18 cellular contexts compared by ENCODE assay signal in genomic region chr2:15788458-15789229, GRCh38.
DNase-seq lines count a peak whose midpoint lies in the region; ATAC-seq, FAIRE-seq and TF ChIP-seq lines count a peak whose summit lies in the region.
"Had no signal": no experiment of that assay in that cellular context is flagged by ENCODE, and none has a peak within 500 bp of the region (broad histone marks: within the 10 kb centered on the region; RNA-seq: fewer than 3 reads in every experiment).

No MANE protein-coding gene starts in this region.

- no peaks in the 10 kb centered on the region for H3K79me1 ChIP-seq in H1 (ENCODE audit: low read depth, low read length)

- H2AK5ac ChIP-seq in H1 (ENCODE audit: low read depth, low read length) = no peak overlapping the region

- no peak overlapping the region for H4K5ac ChIP-seq in H1 (ENCODE audit: insufficient read length, low read depth, low read length)

- 90% methylated on average over 20 of the region's 20 CpGs; no CpG with 5 or more reads in 1 of the 2 experiments for WGBS in H1 (ENCODE audit: extremely low coverage in 1 of 2, insufficient coverage in 1 of 2, insufficient read length in 1 of 2, insufficient replicate concordance in 2 of 2, low coverage in 1 of 2, low lambda C conversion rate in 2 of 2, missing lambda C conversion rate in 1 of 2), 2 experiments
- WGBS in spleen, 5 donors = 47 to 61% (median 50%) methylated on average over 15 to 20 of the region's 20 CpGs
- WGBS in esophagus muscularis mucosa = 66% methylated on average over 20 of the region's 20 CpGs
- WGBS in gastroesophageal sphincter (ENCODE audit: low coverage in 1 of 2), 2 donors = 51 to 70% methylated on average over 4 to 8 of the region's 20 CpGs

- H3K23ac ChIP-seq in H1 (ENCODE audit: insufficient read length) = no peak overlapping the region

- intact Hi-C loops in spleen (cut with DNase I; ENCODE audit: low total_unique reads) (no loop called here), esophagus muscularis mucosa (cut with DNase I) (no loop called here)

- H3K27me3 ChIP-seq in bronchial epithelial cell (ENCODE audit: control insufficient read depth, insufficient read depth, low read length) = peaks cover 1% of the 10 kb centered on the region
- H3K27me3 ChIP-seq in H1 (replicated peaks in 1 of 4; ENCODE audit: control insufficient read depth in 3 of 4, extremely low read depth in 1 of 4, insufficient read depth in 3 of 4, low read length in 3 of 4) = no peaks in the 10 kb centered on the region; a peak in 1 of 7 replicates
- H3K27me3 ChIP-seq in spleen (replicated peaks in 1 of 7) = peaks cover 0 to 11% (median 0%) of the 10 kb centered on the region in 7 donors
- H3K27me3 ChIP-seq in esophagus muscularis mucosa = peaks cover 0 to 12% (median 0%) of the 10 kb centered on the region in 4 donors
- peaks cover 15% of the 10 kb centered on the region for H3K27me3 ChIP-seq in gastroesophageal sphincter

- TF ChIP-seq EP300 in H1 (IDR thresholded peaks at IDR 0.05; ENCODE audit: borderline replicate concordance in 1 of 2, low read depth in 2 of 2, low read length in 2 of 2) (no peak), esophagus muscularis mucosa (IDR thresholded peaks at IDR 0.05) (no peak), gastroesophageal sphincter (IDR thresholded peaks at IDR 0.05) (no peak)

- peak overlapping the region; percentile 21 for H3K27ac Mint-ChIP-seq in mesothelial cell of epicardium
- H3K27ac Mint-ChIP-seq: CD8-positive, alpha-beta T cell; HFFc6 had no signal

- no peak overlapping the region for H3K56ac ChIP-seq in H1 (replicated peaks; ENCODE audit: insufficient read length, low read depth, low read length)

- H3K36me3 ChIP-seq in bronchial epithelial cell (ENCODE audit: control insufficient read depth, insufficient read depth, low read length) (no peaks in the 10 kb centered on the region), H1 (ENCODE audit: control insufficient read depth in 2 of 4, insufficient read depth in 4 of 4, low read length in 3 of 4) (no peaks in the 10 kb centered on the region), spleen (no peaks in the 10 kb centered on the region), esophagus muscularis mucosa (no peaks in the 10 kb centered on the region), gastroesophageal sphincter (no peaks in the 10 kb centered on the region)

- H3K9me3 ChIP-seq in H1 (ENCODE audit: insufficient read depth in 2 of 2, low read depth in 1 of 2, low read length in 1 of 2) (no peaks in the 10 kb centered on the region), spleen (no peaks in the 10 kb centered on the region), esophagus muscularis mucosa (no peaks in the 10 kb centered on the region), gastroesophageal sphincter (no peaks in the 10 kb centered on the region)

- no peaks in the 10 kb centered on the region for H3K4me1 Mint-ChIP-seq in mesothelial cell of epicardium
- H3K4me1 Mint-ChIP-seq: CD14-positive monocyte had no signal

- no peak overlapping the region for H2BK5ac ChIP-seq in H1 (ENCODE audit: low read depth, low read length)

- no peak overlapping the region for H3K4me2 ChIP-seq in H1 (ENCODE audit: insufficient read depth in 1 of 2, low read depth in 2 of 2, low read length in 2 of 2)

- H3K4ac ChIP-seq in H1 (replicated peaks; ENCODE audit: insufficient read length, low read depth, low read length) = no peak overlapping the region

- POLR2A ChIA-PET in H1 (lab: Charles Lee; ENCODE audit: partially characterized antibody) = no interaction called here

- H3K36me3 Mint-ChIP-seq in mesothelial cell of epicardium = no peaks in the 10 kb centered on the region
- H3K36me3 Mint-ChIP-seq: CD14-positive monocyte; CD8-positive, alpha-beta T cell had no signal

- no peaks in the 10 kb centered on the region for H3K4me1 ChIP-seq in H1 (replicated peaks in 1 of 4; ENCODE audit: control insufficient read depth in 3 of 4, insufficient read depth in 4 of 4, low read length in 3 of 4)
- H3K4me1 ChIP-seq in spleen = peaks cover 0 to 6% (median 2%) of the 10 kb centered on the region in 6 donors
- H3K4me1 ChIP-seq in esophagus muscularis mucosa = no peaks in the 10 kb centered on the region
- no peaks in the 10 kb centered on the region for H3K4me1 ChIP-seq in gastroesophageal sphincter

- FAIRE-seq in bronchial epithelial cell (lab: Jason Lieb, UNC) = peak; percentile 36
- no peak for FAIRE-seq in H1 (lab: Jason Lieb, UNC)
- FAIRE-seq: D721Med, GM12892, GM19239 had no signal

- H3K27me3 Mint-ChIP-seq in mesothelial cell of epicardium (ENCODE audit: low read depth) = peaks cover 4% of the 10 kb centered on the region

- H3K79me2 ChIP-seq in H1 (ENCODE audit: control insufficient read depth in 1 of 2, insufficient read depth in 2 of 2, low read length in 2 of 2) = no peaks in the 10 kb centered on the region

- H2AFZ ChIP-seq in H1 (ENCODE audit: low read length) = no peak overlapping the region

- no peaks in the 10 kb centered on the region for H4K20me1 ChIP-seq in H1 (replicated peaks in 1 of 2; ENCODE audit: control insufficient read depth in 1 of 2, insufficient read depth in 2 of 2, low read length in 2 of 2)

- no peaks in the 10 kb centered on the region for H3K9me3 Mint-ChIP-seq in mesothelial cell of epicardium
- H3K9me3 Mint-ChIP-seq: CD8-positive, alpha-beta T cell had no signal

- no peak overlapping the region for H3K4me3 ChIP-seq in bronchial epithelial cell (ENCODE audit: low read depth, low read length)
- H3K4me3 ChIP-seq in H1 (ENCODE audit: extremely low read depth in 1 of 4, insufficient read depth in 2 of 4, low read depth in 3 of 4, low read length in 4 of 4) = no peak overlapping the region
- no peak overlapping the region for H3K4me3 ChIP-seq in spleen
- H3K4me3 ChIP-seq in esophagus muscularis mucosa = no peak overlapping the region
- no peak overlapping the region for H3K4me3 ChIP-seq in gastroesophageal sphincter

- no peak overlapping the region for H3K4me3 Mint-ChIP-seq in mesothelial cell of epicardium
- H3K4me3 Mint-ChIP-seq: CD14-positive monocyte; CD8-positive, alpha-beta T cell; HFFc6 had no signal

- H3K9ac ChIP-seq in H1 (replicated peaks in 1 of 4; ENCODE audit: extremely low read depth in 1 of 4, low read depth in 3 of 4, low read length in 3 of 4) = no peak overlapping the region

- no peak for TF ChIP-seq CTCF in bronchial epithelial cell (IDR thresholded peaks at IDR 0.05; ENCODE audit: insufficient read depth, low read length, severe bottlenecking)
- TF ChIP-seq CTCF in H1 (IDR thresholded peaks at IDR 0.05; ENCODE audit: control extremely low read depth in 1 of 3, insufficient read depth in 1 of 3, low read depth in 1 of 3, low read length in 3 of 3) = no peak
- TF ChIP-seq CTCF in mesothelial cell of epicardium (IDR thresholded peaks at IDR 0.05; ENCODE audit: unreplicated experiment) = no peak
- TF ChIP-seq CTCF in spleen (IDR thresholded peaks at IDR 0.05 in 8 of 11, conservative IDR thresholded peaks at IDR 0.05 in 3 of 11) = no peak
- TF ChIP-seq CTCF in esophagus muscularis mucosa (IDR thresholded peaks at IDR 0.05) = no peak
- TF ChIP-seq CTCF in gastroesophageal sphincter (IDR thresholded peaks at IDR 0.05) = no peak

- no peak overlapping the region for H2BK12ac ChIP-seq in H1 (ENCODE audit: low read depth, low read length)

- H3K14ac ChIP-seq in H1 (ENCODE audit: insufficient read length) = no peak overlapping the region

- TF ChIP-seq POLR2A in H1 (IDR thresholded peaks at IDR 0.05; ENCODE audit: control extremely low read depth in 1 of 2, low read depth in 2 of 2, low read length in 2 of 2) (no peak), spleen (IDR thresholded peaks at IDR 0.05) (no peak), esophagus muscularis mucosa (IDR thresholded peaks at IDR 0.05; ENCODE audit: low read depth) (no peak), gastroesophageal sphincter (IDR thresholded peaks at IDR 0.05) (no peak)

- H3K18ac ChIP-seq in H1 (ENCODE audit: extremely low read depth, low read length) = no peak overlapping the region

- no peak for DNase-seq in bronchial epithelial cell (ENCODE audit: low read depth)
- DNase-seq in H1 (ENCODE audit: low read depth in 1 of 2, low spot score in 2 of 2) = no peak
- no peak for DNase-seq in mesothelial cell of epicardium (ENCODE audit: low spot score in 2 of 2, unreplicated experiment in 2 of 2)
- DNase-seq in spleen = peak; percentile 66
- no peak for DNase-seq in esophagus muscularis mucosa (ENCODE audit: extremely low spot score)
- no peak for DNase-seq in activated T-cell treated with anti-CD3 and anti-CD28 coated beads, Interleukin-2, amount 50 U/mL, for 48 hours
- DNase-seq: CD8-positive, alpha-beta T cell; COR-L47; DMS153; DND-41; GDM1; HCEC 1CT; HFFc6 had no signal

- H4K91ac ChIP-seq in H1 (replicated peaks; ENCODE audit: insufficient read length, low read length) = no peak overlapping the region

- no peak overlapping the region for H2BK15ac ChIP-seq in H1 (ENCODE audit: low read length)

- H3K27ac ChIP-seq in H1 (ENCODE audit: low read depth, low read length) = no peak overlapping the region
- H3K27ac ChIP-seq in spleen = no peak overlapping the region
- H3K27ac ChIP-seq in esophagus muscularis mucosa (replicated peaks in 1 of 4) = no peak overlapping the region
- no peak overlapping the region for H3K27ac ChIP-seq in gastroesophageal sphincter

- ATAC-seq in gastroesophageal sphincter = no peak
- ATAC-seq: CD8-positive, alpha-beta T cell had no signal

- CTCF ChIA-PET in H1 (lab: Charles Lee; ENCODE audit: partially characterized antibody) = interaction anchor here (0.6 kb wide), 1 partner anchor 9 kb away, joined by 4 read pairs; no protein-coding TSS in a partner anchor

- no peak for TF ChIP-seq RAD21 in H1 (IDR thresholded peaks at IDR 0.05 in 1 of 2, conservative IDR thresholded peaks at IDR 0.05 in 1 of 2; ENCODE audit: low read depth in 2 of 2, low read length in 2 of 2)

- peaks cover 4% of the 10 kb centered on the region; the same call in 1 of the 2 replicates for H3K23me2 ChIP-seq in H1 (ENCODE audit: low read depth, low read length)

- H4K8ac ChIP-seq in H1 (ENCODE audit: extremely low read depth, insufficient read depth, low read length) = peak overlapping the region; percentile 14; the same call in 1 of the 2 replicates

- H2BK20ac ChIP-seq in H1 (ENCODE audit: low read length) = no peak overlapping the region

- H2BK120ac ChIP-seq in H1 (replicated peaks; ENCODE audit: low read depth, low read length) = no peak overlapping the region
